In genomic region chr12:14960548-14961465, GRCh38 we compare ENCODE assay signal across 8 cellular contexts. TPM values are rescaled to one million over a fixed set of nuclear protein-coding genes. Genes with fewer than 3 reads are reported as not detected.
A peak's percentile ranks its signal among the peaks of the same experiment; 100 is the strongest.
DNase-seq lines count a peak whose midpoint lies in the region; ATAC-seq lines count a peak whose summit lies in the region.

No MANE protein-coding gene starts in this region.

- CTCF ChIA-PET in naive thymus-derived CD4-positive, alpha-beta T cell (lab: Charles Lee): interaction anchor here (0.6 to 1.3 kb wide), 4 partner anchors 22 to 38 kb away, joined by 3 to 7 read pairs (median 4); no protein-coding TSS in a partner anchor

- no peaks in the 10 kb centered on the region for H3K9me3 ChIP-seq in naive thymus-derived CD4-positive, alpha-beta T cell (ENCODE audit: control insufficient read depth in 2 of 3, low read length in 3 of 3)

- peaks cover 42 to 50% of the 10 kb centered on the region in 2 donors for H3K4me1 ChIP-seq in naive thymus-derived CD4-positive, alpha-beta T cell (ENCODE audit: control insufficient read depth in 2 of 2, insufficient read depth in 2 of 2, low read length in 2 of 2)

- peaks cover 7 to 43% (median 38%) of the 10 kb centered on the region in 5 donors for H3K36me3 Mint-ChIP-seq in naive thymus-derived CD4-positive, alpha-beta T cell

- peak overlapping the region; percentile 88 to 100 (median 97) for H3K4me3 Mint-ChIP-seq in naive thymus-derived CD4-positive, alpha-beta T cell

- H3K9me3 Mint-ChIP-seq in naive thymus-derived CD4-positive, alpha-beta T cell: peaks cover 0 to 5% (median 0%) of the 10 kb centered on the region in 11 donors

- no peaks in the 10 kb centered on the region for H3K27me3 ChIP-seq in naive thymus-derived CD4-positive, alpha-beta T cell (ENCODE audit: control insufficient read depth in 2 of 2, insufficient read depth in 2 of 2, low read length in 2 of 2)

- peak overlapping the region; percentile 84 for H3K4me3 ChIP-seq in naive thymus-derived CD4-positive, alpha-beta T cell (ENCODE audit: low read length)

- H3K4me1 Mint-ChIP-seq in naive thymus-derived CD4-positive, alpha-beta T cell: peaks cover 42 to 68% (median 61%) of the 10 kb centered on the region in 7 donors

- ATAC-seq in GM19324 (IDR thresholded peaks at IDR 0.05; ENCODE audit: low FRiP score, unreplicated experiment) (peak; percentile 55), HG03175 (IDR thresholded peaks at IDR 0.05; ENCODE audit: unreplicated experiment) (peak; percentile 38)
- ATAC-seq in naive thymus-derived CD4-positive, alpha-beta T cell: peak; percentile 54

- peak; percentile 34 for DNase-seq in Ammon's horn (ENCODE audit: low spot score)
- DNase-seq in SKM-1 (lab: John Stamatoyannopoulos, UW; ENCODE audit: unreplicated experiment): peak; percentile 55
- DNase-seq in dermis blood vessel endothelial cell: peak; percentile 68
- peak in 7 of 9 donors; percentile 41 to 82 (median 77) for DNase-seq in naive thymus-derived CD4-positive, alpha-beta T cell
- DNase-seq in OCI-M2 (lab: John Stamatoyannopoulos, UW; ENCODE audit: unreplicated experiment): no peak
- DNase-seq in NCI-H510A (lab: John Stamatoyannopoulos, UW): no peak

- H3K27ac ChIP-seq in naive thymus-derived CD4-positive, alpha-beta T cell (ENCODE audit: low read depth, low read length): peak overlapping the region; percentile 96

- H3K27ac Mint-ChIP-seq in naive thymus-derived CD4-positive, alpha-beta T cell: peak overlapping the region; percentile 94 to 100 (median 97)

- H3K36me3 ChIP-seq in naive thymus-derived CD4-positive, alpha-beta T cell (ENCODE audit: control insufficient read depth in 2 of 3, insufficient read depth in 3 of 3, low read length in 3 of 3): peaks cover 0 to 18% (median 0%) of the 10 kb centered on the region in 3 experiments

- intact Hi-C loops in naive thymus-derived CD4-positive, alpha-beta T cell (cut with micrococcal nuclease): loop anchor here (1.0 to 5.0 kb wide), 19 partner anchors 9 to 921 kb away; partner anchors contain the start of genes ATF7IP (in 2 of the 2), C12orf60 (in 2 of the 2), WBP11 (in 2 of the 2) and STRAP (in 1 of the 2)

- POLR2A ChIA-PET in naive thymus-derived CD4-positive, alpha-beta T cell (lab: Charles Lee): interaction anchor here (1.1 to 7.0 kb wide), 18 partner anchors 9 to 190 kb away, joined by 3 to 115 read pairs (median 15); partner anchors contain the start of genes C12orf60, ERP27, PDE6H and WBP11

- H3K27me3 Mint-ChIP-seq in naive thymus-derived CD4-positive, alpha-beta T cell: peaks cover 0 to 2% (median 0%) of the 10 kb centered on the region in 5 donors

RNA-seq across cellular contexts. Expression of gene ARHGDIB, which starts 0.6 kb away (rescaled TPM):
- 117 and 168 TPM in 2 replicates for total RNA-seq in dermis blood vessel endothelial cell
- total RNA-seq in naive thymus-derived CD4-positive, alpha-beta T cell: 1,000 to 10,000 TPM in 1 of 5 experiments, 100 to 1,000 TPM in 4; 776 to 1,263 (median 833) TPM
- polyA plus RNA-seq in naive thymus-derived CD4-positive, alpha-beta T cell: 1,000 to 10,000 TPM; 3,273 to 3,336 TPM

RNA-seq across cellular contexts. Expression of gene PDE6H, which starts 12.0 kb away (rescaled TPM):
- total RNA-seq in dermis blood vessel endothelial cell: not detected in 2 replicates
- total RNA-seq in naive thymus-derived CD4-positive, alpha-beta T cell: 1 to 10 TPM in 1 of 5 experiments, not detected in 4; 2.7 TPM
- not detected for polyA plus RNA-seq in naive thymus-derived CD4-positive, alpha-beta T cell

RNA-seq across cellular contexts. Expression of gene ERP27, which starts 22.5 kb away (rescaled TPM):
- 0.14 TPM in 1 of 2 replicates, not detected in the other for total RNA-seq in dermis blood vessel endothelial cell
- 10 to 100 TPM; 12.6 to 20.3 (median 19.1) TPM for total RNA-seq in naive thymus-derived CD4-positive, alpha-beta T cell
- 1 to 10 TPM; 5.6 to 5.8 TPM for polyA plus RNA-seq in naive thymus-derived CD4-positive, alpha-beta T cell

Comparison
In these comparisons a context has a peak if more than half of its experiments do, and no peak if none do; other contexts are left out.
1. DNase-seq: peak in Ammon's horn (single experiment), SKM-1 (single experiment), dermis blood vessel endothelial cell (single experiment) and naive thymus-derived CD4-positive, alpha-beta T cell (7 of 9); none in OCI-M2 (single experiment) and NCI-H510A (single experiment).
2. RNA of gene ERP27, which starts 22.5 kb away (total RNA-seq): 12.6 to 20.3 TPM in naive thymus-derived CD4-positive, alpha-beta T cell; 0.14 TPM in dermis blood vessel endothelial cell; every median in the first group is over 10 times any median in the second.
3. Peak in every context shown above with its lines, with median percentiles within 50 percentile points of each other: ATAC-seq.